ENCODE assay signal across 13 cellular contexts in the genomic region with DNA sequence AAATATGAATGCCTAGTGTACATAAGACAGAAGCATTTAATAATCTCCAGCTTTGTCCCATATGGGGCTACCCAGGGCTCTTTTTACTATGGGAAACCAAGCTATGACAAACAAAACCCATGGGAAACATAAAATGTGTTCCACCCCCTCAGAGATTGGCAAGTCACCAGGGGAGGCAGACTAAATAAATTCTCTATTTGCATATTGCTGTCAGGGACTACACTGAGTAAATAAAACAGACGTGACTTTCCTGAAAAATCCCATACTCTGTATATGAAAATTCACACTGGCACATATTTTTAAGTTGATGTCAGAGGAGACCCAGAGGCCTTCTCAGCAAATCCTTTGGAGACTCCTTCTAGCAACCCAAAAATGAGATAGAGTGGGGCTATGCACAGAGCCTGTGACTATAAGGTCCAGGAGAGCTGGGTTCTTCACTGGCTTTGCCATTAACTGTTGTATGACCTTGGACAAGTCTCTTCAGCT. TPM values are rescaled to one million over a fixed set of nuclear protein-coding genes. Genes with fewer than 3 reads are reported as not detected.
A peak's percentile ranks its signal among the peaks of the same experiment; 100 is the strongest.
DNase-seq lines count a peak whose midpoint lies in the region; ATAC-seq and TF ChIP-seq lines count a peak whose summit lies in the region.
"Had no signal": no experiment of that assay in that cellular context is flagged by ENCODE, and none has a peak within 500 bp of the region (broad histone marks: within the 10 kb centered on the region; RNA-seq: fewer than 3 reads in every experiment).

No MANE protein-coding gene starts in this region.

- no peaks in the 10 kb centered on the region for H3F3A ChIP-seq in smooth muscle cell (ENCODE audit: low read depth)

- WGBS in smooth muscle cell (ENCODE audit: low lambda C conversion rate), result 19% methylated on average over 1 of the region's 1 CpG

- in situ Hi-C loops in astrocyte of the cerebellum (cut with HindIII; ENCODE audit: low sequenced_read_pairs), result no loop called here

- H3K9me3 ChIP-seq in smooth muscle cell (replicated peaks; ENCODE audit: low read depth), result peaks cover 6% of the 10 kb centered on the region

- peak overlapping the region; percentile 52 for H3K27ac ChIP-seq in smooth muscle cell (ENCODE audit: low read depth)

- H3K36me3 ChIP-seq in smooth muscle cell (ENCODE audit: low read depth), result no peaks in the 10 kb centered on the region

- H3K4me3 ChIP-seq in astrocyte of the cerebellum (ENCODE audit: low read depth, low read length) (no peak overlapping the region), smooth muscle cell (no peak overlapping the region)
- H3K4me3 ChIP-seq: skin epidermis had no signal

- H3K27me3 ChIP-seq in smooth muscle cell (ENCODE audit: low read depth), result peaks cover 7% of the 10 kb centered on the region

- H3K4me1 ChIP-seq in smooth muscle cell (ENCODE audit: low read depth), result peaks cover 5% of the 10 kb centered on the region

- no peak overlapping the region for H2AFZ ChIP-seq in smooth muscle cell (ENCODE audit: low read depth)

- H4K20me1 ChIP-seq in smooth muscle cell (ENCODE audit: low read depth), result no peaks in the 10 kb centered on the region

- ATAC-seq in HG03354 (IDR thresholded peaks at IDR 0.05; ENCODE audit: poor library complexity, severe bottlenecking, unreplicated experiment) (peak; percentile 60), GM18520 (IDR thresholded peaks at IDR 0.05; ENCODE audit: unreplicated experiment) (no peak)

- peak overlapping the region; percentile 13 for H3K9ac ChIP-seq in smooth muscle cell (ENCODE audit: low read depth)

- H3K79me2 ChIP-seq in smooth muscle cell (ENCODE audit: low read depth), result no peaks in the 10 kb centered on the region

- TF ChIP-seq CTCF in astrocyte of the cerebellum (IDR thresholded peaks at IDR 0.05; ENCODE audit: low read depth, low read length, missing control alignments), result no peak
- TF ChIP-seq CTCF in smooth muscle cell (IDR thresholded peaks at IDR 0.05; ENCODE audit: borderline replicate concordance, insufficient read depth, poor library complexity, severe bottlenecking), result no peak

- H3K4me2 ChIP-seq in smooth muscle cell, result no peak overlapping the region

- peak; percentile 45 for DNase-seq in DMS53 (lab: John Stamatoyannopoulos, UW)
- DNase-seq in DMS53 treated with DMSO at 0.1 percent for 48 hours (lab: John Stamatoyannopoulos, UW; ENCODE audit: unreplicated experiment), result no peak
- peak; percentile 4 for DNase-seq in astrocyte of the cerebellum (ENCODE audit: low read depth)
- DNase-seq in smooth muscle cell (lab: John Stamatoyannopoulos, UW; ENCODE audit: unreplicated experiment), result no peak
- no peak for DNase-seq in pons (ENCODE audit: low spot score)
- DNase-seq in COR-L47 (lab: John Stamatoyannopoulos, UW), result no peak
- DNase-seq: 8988T, MV-4-11, naive B cell, OCI-M1 had no signal

RNA-seq across cellular contexts. Expression of a gene that starts 44.0 kb away (rescaled TPM):
- total RNA-seq in smooth muscle cell, result 0.13 and 0.90 TPM in 2 replicates
- polyA plus RNA-seq in smooth muscle cell, result not detected in 2 replicates

RNA-seq across cellular contexts. Expression of a gene that starts 49.5 kb away (rescaled TPM):
- 0.04 TPM in 1 of 2 replicates, not detected in the other for total RNA-seq in smooth muscle cell
- not detected in 2 replicates for polyA plus RNA-seq in smooth muscle cell

Comparison
In these comparisons a context has a peak if more than half of its experiments do, and no peak if none do; other contexts are left out.
1. DNase-seq: peak in DMS53 (single experiment) and astrocyte of the cerebellum (single experiment); none in DMS53 treated with DMSO at 0.1 percent for 48 hours (single experiment), smooth muscle cell (single experiment), pons (single experiment) and COR-L47 (single experiment).